24 cellular contexts compared by ENCODE assay signal in genomic region chr17:82487898-82488297, GRCh38. TPM values are rescaled to one million over a fixed set of nuclear protein-coding genes. Genes with fewer than 3 reads are reported as not detected.
DNase-seq lines count a peak whose midpoint lies in the region; ATAC-seq, FAIRE-seq and TF ChIP-seq lines count a peak whose summit lies in the region.
"Had no signal": no experiment of that assay in that cellular context is flagged by ENCODE, and none has a peak within 500 bp of the region (broad histone marks: within the 10 kb centered on the region; RNA-seq: fewer than 3 reads in every experiment).

No MANE protein-coding gene starts in this region.

- H3K4me1 Mint-ChIP-seq in nephron progenitor cell (peaks cover 9% of the 10 kb centered on the region), mesothelial cell of epicardium (peaks cover 4% of the 10 kb centered on the region)

- H3K27ac Mint-ChIP-seq in nephron progenitor cell (peak overlapping the region; percentile 42), mesothelial cell of epicardium (no peak overlapping the region)
- H3K27ac Mint-ChIP-seq: activated B cell treated with CpG ODN at 0.5 μM for 24 hours; activated CD8-positive, alpha-beta T cell treated with anti-CD3 and anti-CD28 coated beads for 36 hours; memory B cell had no signal

- ATAC-seq in Right ventricle myocardium inferior: peak; percentile 65
- ATAC-seq in Right ventricle myocardium superior (ENCODE audit: poor library complexity): peak; percentile 76
- no peak for ATAC-seq in SK-N-SH treated with all-trans-retinoic acid at 6 μM for 48 hours
- no peak for ATAC-seq in HG02870 (IDR thresholded peaks at IDR 0.05; ENCODE audit: unreplicated experiment)
- ATAC-seq: activated CD8-positive, alpha-beta T cell treated with anti-CD3 and anti-CD28 coated beads for 36 hours; foreskin keratinocyte; Panc1 had no signal

- TF ChIP-seq CTCF in nephron progenitor cell (IDR thresholded peaks at IDR 0.05) (no peak), mesothelial cell of epicardium (IDR thresholded peaks at IDR 0.05; ENCODE audit: unreplicated experiment) (no peak)

- peaks cover 6% of the 10 kb centered on the region for H3K27me3 Mint-ChIP-seq in nephron progenitor cell (ENCODE audit: low read depth, poor library complexity)
- H3K27me3 Mint-ChIP-seq in mesothelial cell of epicardium (ENCODE audit: low read depth): no peaks in the 10 kb centered on the region
- H3K27me3 Mint-ChIP-seq: activated B cell treated with CpG ODN at 0.5 μM for 24 hours; activated CD8-positive, alpha-beta T cell treated with anti-CD3 and anti-CD28 coated beads for 36 hours; memory B cell; naive B cell had no signal

- H3K9me3 Mint-ChIP-seq in nephron progenitor cell (no peaks in the 10 kb centered on the region), mesothelial cell of epicardium (no peaks in the 10 kb centered on the region)
- H3K9me3 Mint-ChIP-seq: activated B cell treated with CpG ODN at 0.5 μM for 24 hours; activated CD8-positive, alpha-beta T cell treated with anti-CD3 and anti-CD28 coated beads for 36 hours; memory B cell; naive B cell had no signal

- H3K36me3 Mint-ChIP-seq in nephron progenitor cell (ENCODE audit: low read depth) (peaks cover 49% of the 10 kb centered on the region), mesothelial cell of epicardium (peaks cover 34% of the 10 kb centered on the region)
- H3K36me3 Mint-ChIP-seq: naive B cell had no signal

- no peak for FAIRE-seq in H54 (lab: Jason Lieb, UNC)
- FAIRE-seq: islet of Langerhans had no signal

- DNase-seq in Right ventricle myocardium inferior (ENCODE audit: missing footprints) (no peak), cardiac septum (ENCODE audit: low spot score) (no peak), Right ventricle myocardium superior (peak; percentile 69), nephron progenitor cell (no peak), H54 (ENCODE audit: insufficient read length, low spot score) (no peak), mesothelial cell of epicardium (ENCODE audit: low spot score in 2 of 2, unreplicated experiment in 2 of 2) (no peak)
- DNase-seq: ACHN; activated B cell treated with CpG ODN at 0.5 μM for 24 hours; activated CD8-positive, alpha-beta T cell treated with anti-CD3 and anti-CD28 coated beads for 36 hours; activated naive CD4-positive, alpha-beta T cell treated with Interleukin-2 at 50 U/mL for 16 hours; caudate nucleus; EL; erythroblast; foreskin keratinocyte; naive B cell; NCI-H1092 treated with DMSO at 0.1 percent for 48 hours; NCI-H2029; NCI-H446 treated with DMSO at 0.1 percent for 48 hours; stomach had no signal

- TF ChIP-seq POLR2A in H54 (IDR thresholded peaks at IDR 0.05; ENCODE audit: low read depth, low read length): no peak

- intact Hi-C loops in Right ventricle myocardium inferior (cut with DNase I) (no loop called here), cardiac septum (cut with DNase I) (no loop called here), Right ventricle myocardium superior (cut with DNase I) (no loop called here)

- no peak overlapping the region for H3K4me3 Mint-ChIP-seq in nephron progenitor cell
- H3K4me3 Mint-ChIP-seq in mesothelial cell of epicardium: no peak overlapping the region
- H3K4me3 Mint-ChIP-seq: activated B cell treated with CpG ODN at 0.5 μM for 24 hours; activated CD8-positive, alpha-beta T cell treated with anti-CD3 and anti-CD28 coated beads for 36 hours; memory B cell; naive B cell had no signal

TF ChIP-seq in SK-N-SH treated with all-trans-retinoic acid at 6 μM for 48 hours, 23 proteins besides CTCF, POLR2A, EP300 and RAD21:
- no peak for TF ChIP-seq RARB (CRISPR knock-in tag; IDR thresholded peaks at IDR 0.05)

RNA-seq across cellular contexts. Expression of gene NARF, which starts 29.4 kb away (rescaled TPM):
- total RNA-seq in Right ventricle myocardium inferior (72.7 TPM), cardiac septum (49.8 TPM), Right ventricle myocardium superior (73.4 TPM), mesothelial cell of epicardium (116 to 123 TPM (median 122 TPM) in 3 replicates)

RNA-seq across cellular contexts. Expression of gene FOXK2, which starts 31.6 kb away (rescaled TPM):
- total RNA-seq in Right ventricle myocardium inferior (39.4 TPM), cardiac septum (40.2 TPM), Right ventricle myocardium superior (34.3 TPM), mesothelial cell of epicardium (88.3 to 92.0 TPM (median 91.7 TPM) in 3 replicates)

RNA-seq across cellular contexts. Expression of gene CYBC1, which starts 37.3 kb away (rescaled TPM):
- total RNA-seq in Right ventricle myocardium inferior (29.4 TPM), cardiac septum (37.4 TPM), Right ventricle myocardium superior (26.6 TPM), mesothelial cell of epicardium (86.7 to 93.0 TPM (median 88.1 TPM) in 3 replicates)

Comparison
In these comparisons a context has a peak if more than half of its experiments do, and no peak if none do; other contexts are left out.
1. ATAC-seq: peak in Right ventricle myocardium inferior (single experiment) and Right ventricle myocardium superior (single experiment); none in SK-N-SH treated with all-trans-retinoic acid at 6 μM for 48 hours (single experiment) and HG02870 (single experiment).